19 cellular contexts compared by ENCODE assay signal in genomic region chr2:83665894-83666293, GRCh38.
DNase-seq lines count a peak whose midpoint lies in the region; ATAC-seq, FAIRE-seq and TF ChIP-seq lines count a peak whose summit lies in the region.
"Had no signal": no experiment of that assay in that cellular context is flagged by ENCODE, and none has a peak within 500 bp of the region (broad histone marks: within the 10 kb centered on the region; RNA-seq: fewer than 3 reads in every experiment).

No MANE protein-coding gene starts in this region.

- H3K36me3 ChIP-seq in GM23338 (ENCODE audit: insufficient read depth): no peaks in the 10 kb centered on the region

- DNase-seq in H54 (ENCODE audit: insufficient read length, low spot score) (no peak), NCI-H2029 (lab: John Stamatoyannopoulos, UW) (peak; percentile 79), cardiac fibroblast (ENCODE audit: low read depth in 2 of 2) (peak; percentile 77 to 86), lung microvascular endothelial cell (ENCODE audit: low read depth in 2 of 2) (peak; percentile 72 to 82), GM23338 (ENCODE audit: low spot score) (no peak), NCI-H2196 treated with DMSO at 0.1 percent for 48 hours (lab: John Stamatoyannopoulos, UW; ENCODE audit: unreplicated experiment) (no peak)
- no peak for DNase-seq in activated CD4-positive, alpha-beta T cell treated with anti-CD3 and anti-CD28 coated beads, Interleukin-2, amount 50 U/mL, for 48 hours
- DNase-seq: activated B cell treated with CpG ODN at 0.5 μM for 24 hours; activated gamma-delta T cell treated with Interleukin-2 at 50 U/mL for 16 hours; CD4-positive, CD25-positive, alpha-beta regulatory T cell; foreskin melanocyte; GDM1; MV-4-11; NCI-H2227 treated with DMSO at 0.1 percent for 48 hours; nephron progenitor cell; T-helper 1 cell had no signal

- FAIRE-seq in H54 (lab: Jason Lieb, UNC): peak; percentile 11
- FAIRE-seq: GM19239 had no signal

- ATAC-seq in GM18873 (IDR thresholded peaks at IDR 0.05; ENCODE audit: low FRiP score, unreplicated experiment): no peak
- no peak for ATAC-seq in GM23338

- H3K27ac Mint-ChIP-seq in GM23338: no peak overlapping the region
- H3K27ac Mint-ChIP-seq: activated B cell treated with CpG ODN at 0.5 μM for 24 hours; CD4-positive, CD25-positive, alpha-beta regulatory T cell; memory B cell; nephron progenitor cell had no signal

- H3K79me2 ChIP-seq in GM23338 (replicated peaks; ENCODE audit: insufficient read depth): no peaks in the 10 kb centered on the region

- H3K4me1 ChIP-seq in GM23338 (ENCODE audit: insufficient read depth): no peaks in the 10 kb centered on the region

- no peaks in the 10 kb centered on the region for H3K27me3 ChIP-seq in GM23338 (ENCODE audit: insufficient read depth)

- no peak overlapping the region for H3K4me3 Mint-ChIP-seq in GM23338
- H3K4me3 Mint-ChIP-seq: activated B cell treated with CpG ODN at 0.5 μM for 24 hours; CD4-positive, CD25-positive, alpha-beta regulatory T cell; memory B cell; nephron progenitor cell had no signal

- no peak overlapping the region for H3K27ac ChIP-seq in GM23338 (ENCODE audit: low read depth)

- no peaks in the 10 kb centered on the region for H3K9me3 Mint-ChIP-seq in GM23338
- H3K9me3 Mint-ChIP-seq: nephron progenitor cell had no signal

- peaks cover 6% of the 10 kb centered on the region; the same call in 1 of the 2 replicates for H3K9me2 ChIP-seq in GM23338 (ENCODE audit: insufficient read depth)

- H3K4me3 ChIP-seq in cardiac fibroblast (replicated peaks in 1 of 2; ENCODE audit: low read depth in 2 of 2, low read length in 2 of 2) (no peak overlapping the region), GM23338 (no peak overlapping the region)

- no peaks in the 10 kb centered on the region for H3F3A ChIP-seq in GM23338 (replicated peaks; ENCODE audit: low read depth)

- no peaks in the 10 kb centered on the region for H3K36me3 Mint-ChIP-seq in GM23338 (ENCODE audit: low read depth)
- H3K36me3 Mint-ChIP-seq: CD4-positive, CD25-positive, alpha-beta regulatory T cell; memory B cell had no signal

- H3K4me2 ChIP-seq in GM23338: no peak overlapping the region

- no peaks in the 10 kb centered on the region for H3K4me1 Mint-ChIP-seq in GM23338
- H3K4me1 Mint-ChIP-seq: activated B cell treated with CpG ODN at 0.5 μM for 24 hours; CD4-positive, CD25-positive, alpha-beta regulatory T cell; memory B cell; nephron progenitor cell had no signal

- no peak for TF ChIP-seq CTCF in cardiac fibroblast (IDR thresholded peaks at IDR 0.05; ENCODE audit: low read depth, low read length)
- no peak for TF ChIP-seq CTCF in GM23338 (conservative IDR thresholded peaks at IDR 0.05; ENCODE audit: low read depth in 2 of 2)

- no peak overlapping the region for H2AFZ ChIP-seq in GM23338

- no peak for TF ChIP-seq POLR2A in H54 (IDR thresholded peaks at IDR 0.05; ENCODE audit: low read depth, low read length)

- no peaks in the 10 kb centered on the region for H4K20me1 ChIP-seq in GM23338 (replicated peaks; ENCODE audit: insufficient read depth)

- H3K27me3 Mint-ChIP-seq in GM23338 (ENCODE audit: insufficient read depth, low read depth, poor library complexity): no peaks in the 10 kb centered on the region
- H3K27me3 Mint-ChIP-seq: activated B cell treated with CpG ODN at 0.5 μM for 24 hours; CD4-positive, CD25-positive, alpha-beta regulatory T cell; memory B cell had no signal

TF ChIP-seq in GM23338, 12 proteins besides CTCF, POLR2A, EP300 and RAD21 (continues in another document):
- TF ChIP-seq ZNF462 (CRISPR knock-in tag; IDR thresholded peaks at IDR 0.05) (no peak), ETS1 (IDR thresholded peaks at IDR 0.05) (no peak), NANOG (IDR thresholded peaks at IDR 0.05; ENCODE audit: borderline replicate concordance) (no peak), ZNF114 (CRISPR knock-in tag; IDR thresholded peaks at IDR 0.05) (no peak), EZH2phosphoT487 (IDR thresholded peaks at IDR 0.05; ENCODE audit: unreplicated experiment) (no peak), JUNB (IDR thresholded peaks at IDR 0.05; ENCODE audit: unreplicated experiment) (no peak), EZH2 (IDR thresholded peaks at IDR 0.05; ENCODE audit: low read depth, unreplicated experiment) (no peak), POLR2AphosphoS5 (IDR thresholded peaks at IDR 0.05; ENCODE audit: low read depth) (no peak)

Comparison
In these comparisons a context has a peak if more than half of its experiments do, and no peak if none do; other contexts are left out.
1. DNase-seq: peak in NCI-H2029 (single experiment), cardiac fibroblast (2 of 2) and lung microvascular endothelial cell (2 of 2); none in H54 (single experiment), GM23338 (single experiment), activated CD4-positive, alpha-beta T cell treated with anti-CD3 and anti-CD28 coated beads, Interleukin-2, amount 50 U/mL, for 48 hours (0 of 2) and NCI-H2196 treated with DMSO at 0.1 percent for 48 hours (single experiment).